39 cellular contexts compared by ENCODE assay signal in genomic region chr18:22284581-22285230, GRCh38.
"Had no signal": no experiment of that assay in that cellular context is flagged by ENCODE, and none has a peak within 500 bp of the region (broad histone marks: within the 10 kb centered on the region; RNA-seq: fewer than 3 reads in every experiment).

No MANE protein-coding gene starts in this region.

- H3K9me3 ChIP-seq: pancreas, prostate gland, thyroid gland, upper lobe of left lung, vagina had no signal

- H3K4me3 ChIP-seq: dorsolateral prefrontal cortex, heart left ventricle, left lung, lung, pancreas, prostate gland, sigmoid colon, smooth muscle cell, thyroid gland, upper lobe of left lung, vagina had no signal

- H3K4me1 ChIP-seq: pancreas, prostate gland, sigmoid colon had no signal

- H3K4me2 ChIP-seq: smooth muscle cell had no signal

- FAIRE-seq: astrocyte, colon, pancreas, TTC549 had no signal

- H3K27ac ChIP-seq: brain microvascular endothelial cell, dorsolateral prefrontal cortex, heart left ventricle, left lung, pancreas, prostate gland, sigmoid colon, thyroid gland, upper lobe of left lung, vagina, WERI-Rb-1 had no signal

- H3K36me3 ChIP-seq: brain microvascular endothelial cell, heart left ventricle, left lung, pancreas, prostate gland, sigmoid colon, thyroid gland, upper lobe of left lung, vagina, WERI-Rb-1 had no signal

- ATAC-seq: activated CD4-positive, CD25-positive, alpha-beta regulatory T cell treated with anti-CD3 and anti-CD28 coated beads, Interleukin-2, amount 50 U/mL, for 24 hours; effector memory CD8-positive, alpha-beta T cell; esophagus mucosa; heart left ventricle; left lung; pancreas; stimulated activated memory B cell treated with anti-CD40 and anti-IgM and Interleukin-4, amounts not matched to agents 10 μg/mL and 1 μg/mL and 100 μg/mL, for 72 hours; stimulated activated naive CD8-positive, alpha-beta T cell treated with anti-CD3 and anti-CD28 coated beads, Interleukin-15, amount 100 ng/mL, for 72 hours had no signal

- DNase-seq: activated CD4-positive, alpha-beta memory T cell treated with anti-CD3 and anti-CD28 coated beads for 36 hours; activated CD4-positive, alpha-beta T cell treated with anti-CD3 and anti-CD28 coated beads for 48 hours; activated CD8-positive, alpha-beta memory T cell treated with anti-CD3 and anti-CD28 coated beads, Interleukin-2, amount 50 U/mL, for 4 hours; activated gamma-delta T cell; activated naive CD4-positive, alpha-beta T cell treated with anti-CD3 and anti-CD28 coated beads, Interleukin-2, amount 10 ng/mL, durations not matched to agents 7 days and 5 days; activated naive CD8-positive, alpha-beta T cell treated with anti-CD3 and anti-CD28 coated beads, Interleukin-2, amount 10 ng/mL, durations not matched to agents 7 days and 5 days; activated T-cell treated with anti-CD3 and anti-CD28 coated beads, Interleukin-2, amount 50 U/mL, for 1 hour; brain microvascular endothelial cell; dorsolateral prefrontal cortex; effector memory CD8-positive, alpha-beta T cell; foreskin fibroblast; heart left ventricle; hypothalamus; kidney glomerular epithelial cell; left lung; naive B cell; nucleus accumbens; pancreas; retina; sigmoid colon; stimulated activated CD4-positive, alpha-beta T cell treated with anti-CD3 and anti-CD28 coated beads, Interleukin-1b, Interleukin-23, amount 100 ng/mL, for 48 hours; stimulated activated CD4-positive, alpha-beta T cell treated with anti-CD3 and anti-CD28 coated beads, Interleukin-4, amount 100 ng/mL, for 4 hours; stimulated activated CD8-positive, alpha-beta memory T cell treated with anti-CD3 and anti-CD28 coated beads, Interleukin-4, amount 100 ng/mL, for 48 hours; stimulated activated naive CD8-positive, alpha-beta T cell treated with anti-CD3 and anti-CD28 coated beads, Interleukin-15, amount 100 ng/mL, for 72 hours; substantia nigra; T-helper 9 cell; thyroid gland; upper lobe of left lung; WERI-Rb-1 had no signal

- H3K27me3 ChIP-seq: brain microvascular endothelial cell, heart left ventricle, left lung, pancreas, sigmoid colon, thyroid gland, upper lobe of left lung, vagina had no signal
